16 cellular contexts compared by ENCODE assay signal in genomic region chr5:10736808-10737207, GRCh38. TPM values are rescaled to one million over a fixed set of nuclear protein-coding genes. Genes with fewer than 3 reads are reported as not detected.
DNase-seq lines count a peak whose midpoint lies in the region; ATAC-seq and TF ChIP-seq lines count a peak whose summit lies in the region.
"Had no signal": no experiment of that assay in that cellular context is flagged by ENCODE, and none has a peak within 500 bp of the region (broad histone marks: within the 10 kb centered on the region; RNA-seq: fewer than 3 reads in every experiment).

No MANE protein-coding gene starts in this region.

- no peak overlapping the region for H3K27ac ChIP-seq in OCI-LY7 (ENCODE audit: low read depth, low read length, poor library complexity, severe bottlenecking)

- no peaks in the 10 kb centered on the region for H3K9me2 ChIP-seq in OCI-LY7 (ENCODE audit: insufficient read depth, low read length)
- H3K9me2 ChIP-seq: SK-N-SH had no signal

- H2AFZ ChIP-seq in OCI-LY7 (ENCODE audit: low read length): no peak overlapping the region
- H2AFZ ChIP-seq: GM23338 had no signal

- H4K20me1 ChIP-seq in OCI-LY7 (ENCODE audit: insufficient read depth, low read length): no peaks in the 10 kb centered on the region

- no peaks in the 10 kb centered on the region for H3K9me3 Mint-ChIP-seq in IgD-negative memory B cell
- peaks cover 4 to 11% of the 10 kb centered on the region in 2 donors for H3K9me3 Mint-ChIP-seq in stimulated activated naive B cell treated with anti-CD40 and anti-IgM and Interleukin-4, amounts not matched to agents 10 μg/mL and 1 μg/mL and 100 μg/mL, for 72 hours
- H3K9me3 Mint-ChIP-seq: CD8-positive, alpha-beta T cell had no signal

- BruUV-seq in OCI-LY7 (replicated peaks; lab: Mats Ljungman, UMichigan): no TSS peak

- TF ChIP-seq CTCF in OCI-LY7 (conservative IDR thresholded peaks at IDR 0.05; ENCODE audit: low read length): no peak

- intact Hi-C loops in OCI-LY7 (cut with micrococcal nuclease; ENCODE audit: unreplicated experiment): loop anchor here (2.0 kb wide), 1 partner anchor 36 kb away; no protein-coding TSS in a partner anchor

- H3K27ac Mint-ChIP-seq in IgD-negative memory B cell: peak overlapping the region in 2 of 3 donors; percentile 72 to 83
- peak overlapping the region; percentile 27 for H3K27ac Mint-ChIP-seq in stimulated activated naive B cell treated with anti-CD40 and anti-IgM and Interleukin-4, amounts not matched to agents 10 μg/mL and 1 μg/mL and 100 μg/mL, for 72 hours
- H3K27ac Mint-ChIP-seq: CD8-positive, alpha-beta T cell; GM23338 had no signal

- peaks cover 76% of the 10 kb centered on the region for H3K36me3 ChIP-seq in OCI-LY7 (ENCODE audit: insufficient read depth, low read length)

- ATAC-seq in left lobe of liver: peak; percentile 37
- no peak for ATAC-seq in stimulated activated naive B cell treated with anti-CD40 and anti-IgM and Interleukin-4, amounts not matched to agents 10 μg/mL and 1 μg/mL and 100 μg/mL, for 72 hours (replicated peaks)
- no peak for ATAC-seq in HG02970 (IDR thresholded peaks at IDR 0.05; ENCODE audit: low FRiP score, unreplicated experiment)
- ATAC-seq in GM21447 (IDR thresholded peaks at IDR 0.05; ENCODE audit: unreplicated experiment): no peak
- ATAC-seq: CD8-positive, alpha-beta T cell; HCT116; Panc1 had no signal

- H3K4me1 ChIP-seq in OCI-LY7 (ENCODE audit: insufficient read depth, low read length, poor library complexity, severe bottlenecking): peaks cover 18% of the 10 kb centered on the region

- DNase-seq in OCI-LY7 (ENCODE audit: low spot score): no peak
- no peak for DNase-seq in left lobe of liver (ENCODE audit: low spot score)
- DNase-seq in stimulated activated naive B cell treated with anti-CD40 and anti-IgM and Interleukin-4, amounts not matched to agents 10 μg/mL and 1 μg/mL and 100 μg/mL, for 72 hours: no peak
- no peak for DNase-seq in T1000 (lab: John Stamatoyannopoulos, UW)
- DNase-seq: CD8-positive, alpha-beta T cell; KBM-7; NCI-H1436 treated with DMSO at 0.1 percent for 48 hours; NCI-H2081; NCI-H748 treated with DMSO at 0.1 percent for 48 hours; SK-N-SH had no signal

- H3K36me3 Mint-ChIP-seq in IgD-negative memory B cell: peaks cover 10% of the 10 kb centered on the region
- H3K36me3 Mint-ChIP-seq in stimulated activated naive B cell treated with anti-CD40 and anti-IgM and Interleukin-4, amounts not matched to agents 10 μg/mL and 1 μg/mL and 100 μg/mL, for 72 hours: peaks cover 42 to 74% of the 10 kb centered on the region in 2 donors

- peak overlapping the region; percentile 38; the same call in 1 of the 2 replicates for H3K4me2 ChIP-seq in OCI-LY7 (ENCODE audit: low read length)
- H3K4me2 ChIP-seq: GM23338, SK-N-SH had no signal

- CTCF ChIA-PET in OCI-LY7 (lab: Charles Lee; ENCODE audit: unreplicated experiment): no interaction called here

- H3K9me3 ChIP-seq in OCI-LY7 (ENCODE audit: low read length): peaks cover 15% of the 10 kb centered on the region; the same call in 1 of the 2 replicates

- H3K4me3 Mint-ChIP-seq in IgD-negative memory B cell: no peak overlapping the region
- H3K4me3 Mint-ChIP-seq in stimulated activated naive B cell treated with anti-CD40 and anti-IgM and Interleukin-4, amounts not matched to agents 10 μg/mL and 1 μg/mL and 100 μg/mL, for 72 hours: no peak overlapping the region
- H3K4me3 Mint-ChIP-seq: CD8-positive, alpha-beta T cell; GM23338 had no signal

- no peak overlapping the region for H3K4me3 ChIP-seq in OCI-LY7 (ENCODE audit: low read depth, low read length, poor library complexity, severe bottlenecking)
- H3K4me3 ChIP-seq: GM23338 had no signal

- peaks cover 25 to 43% (median 25%) of the 10 kb centered on the region in 3 donors for H3K4me1 Mint-ChIP-seq in IgD-negative memory B cell
- H3K4me1 Mint-ChIP-seq in stimulated activated naive B cell treated with anti-CD40 and anti-IgM and Interleukin-4, amounts not matched to agents 10 μg/mL and 1 μg/mL and 100 μg/mL, for 72 hours: peaks cover 36 to 59% of the 10 kb centered on the region in 2 donors
- H3K4me1 Mint-ChIP-seq: GM23338 had no signal

- H3K79me2 ChIP-seq in OCI-LY7 (ENCODE audit: insufficient read depth, low read depth, low read length): no peaks in the 10 kb centered on the region; the same call in 1 of the 2 replicates

- POLR2A ChIA-PET in OCI-LY7 (lab: Charles Lee): interaction anchor here (0.8 kb wide), 1 partner anchor 267 kb away, joined by 3 read pairs; no protein-coding TSS in a partner anchor

- H3K27me3 Mint-ChIP-seq in IgD-negative memory B cell: no peaks in the 10 kb centered on the region
- H3K27me3 Mint-ChIP-seq in stimulated activated naive B cell treated with anti-CD40 and anti-IgM and Interleukin-4, amounts not matched to agents 10 μg/mL and 1 μg/mL and 100 μg/mL, for 72 hours: no peaks in the 10 kb centered on the region

RNA-seq across cellular contexts. Expression of gene DAP, which starts 24.2 kb away (rescaled TPM):
- 105 TPM for polyA plus RNA-seq in IgD-negative memory B cell
- total RNA-seq in OCI-LY7 (2014; rRNA removed; shearing (Covaris generic)): 15.9 and 21.5 TPM in 2 replicates
- total RNA-seq in OCI-LY7 (2022): 92.4 and 96.1 TPM in 2 replicates
- 129 TPM for total RNA-seq in left lobe of liver
